ENCODE assay signal across 33 cellular contexts in genomic region chr6:135999393-135999792, GRCh38.
"Had no signal": no experiment of that assay in that cellular context is flagged by ENCODE, and none has a peak within 500 bp of the region (broad histone marks: within the 10 kb centered on the region; RNA-seq: fewer than 3 reads in every experiment).

No MANE protein-coding gene starts in this region.

- H3K36me3 ChIP-seq: MG63 had no signal

- H3K27me3 ChIP-seq: MG63 had no signal

- H3K4me3 ChIP-seq: MG63 had no signal

- DNase-seq: Kasumi-1, MG63, MM.1S, MV-4-11, NCI-H1048, NCI-H1092, NCI-H1092 treated with DMSO at 0.1 percent for 48 hours, NCI-H1105, NCI-H1105 treated with DMSO at 0.1 percent for 48 hours, NCI-H1417, NCI-H1417 treated with DMSO at 0.1 percent for 48 hours, NCI-H1436, NCI-H1436 treated with DMSO at 0.1 percent for 48 hours, NCI-H146, NCI-H1694, NCI-H1694 treated with DMSO at 0.1 percent for 48 hours, NCI-H187, NCI-H187 treated with DMSO at 0.1 percent for 48 hours, NCI-H1930, NCI-H2029, NCI-H2029 treated with DMSO at 0.1 percent for 48 hours, NCI-H2081, NCI-H2081 treated with DMSO at 0.1 percent for 48 hours, NCI-H2107, NCI-H2171, NCI-H2171 treated with DMSO at 0.1 percent for 48 hours, NCI-H2227 treated with DMSO at 0.1 percent for 48 hours, NCI-H226, NCI-H345, NCI-H446, NCI-H446 treated with DMSO at 0.1 percent for 48 hours, NCI-H510A, NCI-H510A treated with DMSO at 0.1 percent for 48 hours had no signal
